21 cellular contexts compared by ENCODE assay signal in the genomic region with DNA sequence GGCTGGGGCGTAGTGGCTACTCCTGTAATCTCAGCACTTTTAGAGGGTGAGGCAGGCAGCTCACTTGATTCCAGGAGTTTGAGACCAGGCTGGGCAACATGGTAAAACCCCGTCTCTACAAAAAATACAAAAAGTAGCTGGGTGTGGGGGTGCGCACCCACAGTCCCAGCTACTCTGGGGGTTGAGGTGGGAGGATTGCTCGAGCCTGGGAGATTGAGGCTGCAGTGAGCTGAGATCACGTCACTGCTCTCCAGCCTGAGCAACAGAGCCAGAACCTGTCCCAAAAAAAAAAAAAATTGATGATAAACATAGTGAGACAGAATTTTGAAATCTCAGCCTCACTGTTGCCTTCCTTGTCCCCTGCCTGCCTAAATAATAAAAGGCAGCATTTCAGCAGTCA. TPM values are rescaled to one million over a fixed set of nuclear protein-coding genes. Genes with fewer than 3 reads are reported as not detected.
DNase-seq lines count a peak whose midpoint lies in the region; ATAC-seq and TF ChIP-seq lines count a peak whose summit lies in the region.
"Had no signal": no experiment of that assay in that cellular context is flagged by ENCODE, and none has a peak within 500 bp of the region (broad histone marks: within the 10 kb centered on the region; RNA-seq: fewer than 3 reads in every experiment).

No MANE protein-coding gene starts in this region.

- peaks cover 43% of the 10 kb centered on the region for H3K36me3 Mint-ChIP-seq in T-helper 2 cell treated with Interferon-gamma antibody and Interleukin-4, amounts not matched to agents 5 μg/mL and 100 μg/mL, for 36 hours (ENCODE audit: low read depth)
- H3K36me3 Mint-ChIP-seq in Calu3 (ENCODE audit: insufficient read depth, unreplicated experiment) (peaks cover 54% of the 10 kb centered on the region), neural progenitor cell (peaks cover 27% of the 10 kb centered on the region)

- no peak overlapping the region for H3K4me3 Mint-ChIP-seq in T-helper 2 cell treated with Interferon-gamma antibody and Interleukin-4, amounts not matched to agents 5 μg/mL and 100 μg/mL, for 36 hours
- no peak overlapping the region for H3K4me3 Mint-ChIP-seq in Calu3 (ENCODE audit: low read depth, unreplicated experiment)
- no peak overlapping the region for H3K4me3 Mint-ChIP-seq in neural progenitor cell
- H3K4me3 Mint-ChIP-seq: B cell; CD4-positive, CD25-positive, alpha-beta regulatory T cell; CD8-positive, alpha-beta T cell; HFFc6 had no signal

- H3K9me3 Mint-ChIP-seq in T-helper 2 cell treated with Interferon-gamma antibody and Interleukin-4, amounts not matched to agents 5 μg/mL and 100 μg/mL, for 36 hours = no peaks in the 10 kb centered on the region
- H3K9me3 Mint-ChIP-seq in Calu3 (ENCODE audit: low read depth, unreplicated experiment) = no peaks in the 10 kb centered on the region
- H3K9me3 Mint-ChIP-seq in neural progenitor cell = no peaks in the 10 kb centered on the region
- H3K9me3 Mint-ChIP-seq: CD4-positive, CD25-positive, alpha-beta regulatory T cell; CD8-positive, alpha-beta T cell; HFFc6 had no signal

- H3F3A ChIP-seq in neural progenitor cell (ENCODE audit: low read depth) = no peaks in the 10 kb centered on the region

- DNase-seq in T-helper 2 cell treated with Interferon-gamma antibody and Interleukin-4, amounts not matched to agents 5 μg/mL and 100 μg/mL, for 36 hours (ENCODE audit: low spot score) = no peak
- DNase-seq in T-helper 2 cell (no peak), Calu3 (no peak), neural progenitor cell (ENCODE audit: low spot score) (no peak), coronary artery (ENCODE audit: low spot score) (no peak)
- DNase-seq: Caco-2; CD4-positive, CD25-positive, alpha-beta regulatory T cell; CD8-positive, alpha-beta T cell; DMS 273 treated with DMSO at 0.1 percent for 48 hours; DMS79; EL; GDM1; GOT3; HFFc6 had no signal

- no peaks in the 10 kb centered on the region for H3K27me3 ChIP-seq in neural progenitor cell
- H3K27me3 ChIP-seq: BLaER1 had no signal

- intact Hi-C loops in Calu3 (cut with micrococcal nuclease; ENCODE audit: unreplicated experiment) = no loop called here

- no peak overlapping the region for H3K4me2 ChIP-seq in neural progenitor cell
- H3K4me2 ChIP-seq: BLaER1 had no signal

- TF ChIP-seq CTCF in Calu3 (IDR thresholded peaks at IDR 0.05; ENCODE audit: unreplicated experiment) = no peak
- no peak for TF ChIP-seq CTCF in neural progenitor cell (IDR thresholded peaks at IDR 0.05)
- TF ChIP-seq CTCF in coronary artery (IDR thresholded peaks at IDR 0.05) = no peak

- ATAC-seq in GM18909 (IDR thresholded peaks at IDR 0.05; ENCODE audit: poor library complexity, unreplicated experiment) = no peak
- ATAC-seq: CD8-positive, alpha-beta T cell; GM12878 had no signal

- BruUV-seq in Calu3 (replicated peaks; lab: Mats Ljungman, UMichigan) = no TSS peak

- no peaks in the 10 kb centered on the region for H3K79me2 ChIP-seq in neural progenitor cell (ENCODE audit: low read depth)

- CTCF ChIA-PET in Calu3 (lab: Charles Lee) = interaction anchor here (0.6 kb wide), 1 partner anchor 728 kb away, joined by 4 read pairs; no protein-coding TSS in a partner anchor

- H3K9ac ChIP-seq in neural progenitor cell = no peak overlapping the region
- H3K9ac ChIP-seq: BLaER1 had no signal

- no peaks in the 10 kb centered on the region for H3K4me1 ChIP-seq in neural progenitor cell
- H3K4me1 ChIP-seq: Caco-2, HAP-1 had no signal

- H3K9me3 ChIP-seq in neural progenitor cell (ENCODE audit: low read depth) = no peaks in the 10 kb centered on the region
- H3K9me3 ChIP-seq: BLaER1, Caco-2, HAP-1 had no signal

- H3K27me3 Mint-ChIP-seq in T-helper 2 cell treated with Interferon-gamma antibody and Interleukin-4, amounts not matched to agents 5 μg/mL and 100 μg/mL, for 36 hours (ENCODE audit: low read depth) = no peaks in the 10 kb centered on the region
- H3K27me3 Mint-ChIP-seq in Calu3 (ENCODE audit: unreplicated experiment) (no peaks in the 10 kb centered on the region), neural progenitor cell (ENCODE audit: insufficient read depth, low read depth) (no peaks in the 10 kb centered on the region)
- H3K27me3 Mint-ChIP-seq: B cell; CD4-positive, CD25-positive, alpha-beta regulatory T cell had no signal

- H3K4me3 ChIP-seq in neural progenitor cell = no peak overlapping the region
- H3K4me3 ChIP-seq in coronary artery = no peak overlapping the region
- H3K4me3 ChIP-seq: BLaER1, GM12878, HAP-1 had no signal

- H2AFZ ChIP-seq in neural progenitor cell (replicated peaks) = no peak overlapping the region

- no peaks in the 10 kb centered on the region for H4K20me1 ChIP-seq in neural progenitor cell (ENCODE audit: low read depth)
- H4K20me1 ChIP-seq: BLaER1 had no signal

- H3K27ac ChIP-seq in neural progenitor cell (no peak overlapping the region), coronary artery (no peak overlapping the region)
- H3K27ac ChIP-seq: 22Rv1, BLaER1, C4-2B had no signal

- H3K4me1 Mint-ChIP-seq in T-helper 2 cell treated with Interferon-gamma antibody and Interleukin-4, amounts not matched to agents 5 μg/mL and 100 μg/mL, for 36 hours (ENCODE audit: low read depth) = peaks cover 1% of the 10 kb centered on the region
- H3K4me1 Mint-ChIP-seq in Calu3 (ENCODE audit: low read depth, unreplicated experiment) = peaks cover 8% of the 10 kb centered on the region
- H3K4me1 Mint-ChIP-seq in neural progenitor cell = peaks cover 3% of the 10 kb centered on the region
- H3K4me1 Mint-ChIP-seq: B cell had no signal

- no peaks in the 10 kb centered on the region for H3K36me3 ChIP-seq in neural progenitor cell

- peak overlapping the region; percentile 45 for H3K27ac Mint-ChIP-seq in T-helper 2 cell treated with Interferon-gamma antibody and Interleukin-4, amounts not matched to agents 5 μg/mL and 100 μg/mL, for 36 hours
- H3K27ac Mint-ChIP-seq in Calu3 (ENCODE audit: unreplicated experiment) (peak overlapping the region; percentile 60), neural progenitor cell (peak overlapping the region; percentile 24)
- H3K27ac Mint-ChIP-seq: B cell; CD4-positive, CD25-positive, alpha-beta regulatory T cell; CD8-positive, alpha-beta T cell; HFFc6 had no signal

RNA-seq across cellular contexts. Expression of a gene that starts 40.0 kb away (rescaled TPM):
- total RNA-seq in Calu3 (2022) (156 and 174 TPM in 2 replicates), neural progenitor cell (ENCODE audit: low replicate concordance) (67.5 and 85.2 TPM in 2 replicates)

RNA-seq across cellular contexts. Expression of a gene that starts 49.3 kb away (rescaled TPM):
- total RNA-seq in Calu3 (2022) = 1,147 and 1,267 TPM in 2 replicates
- 3,234 and 3,685 TPM in 2 replicates for total RNA-seq in neural progenitor cell (ENCODE audit: low replicate concordance)
